Comparison of ENCODE assay signal across 8 cellular contexts in genomic region chr6:150865406-150866146, GRCh38. TPM values are rescaled to one million over a fixed set of nuclear protein-coding genes. Genes with fewer than 3 reads are reported as not detected.
DNase-seq lines count a peak whose midpoint lies in the region; ATAC-seq and TF ChIP-seq lines count a peak whose summit lies in the region.

TSS of gene MTHFD1L (plus strand) at chr6:150865702. CDS start at chr6:150865823, 121 bp downstream.

- H3K9me3 Mint-ChIP-seq in CD8-positive, alpha-beta memory T cell: no peaks in the 10 kb centered on the region
- H3K9me3 Mint-ChIP-seq in activated T-cell treated with anti-CD3 and anti-CD28 coated beads, Interleukin-2, amount 50 U/mL, for 4 hours: no peaks in the 10 kb centered on the region

- H3K4me1 ChIP-seq in CD8-positive, alpha-beta memory T cell (ENCODE audit: insufficient read depth, low read length): peaks cover 11% of the 10 kb centered on the region
- H3K4me1 ChIP-seq in OCI-LY3 (ENCODE audit: low read length) (peaks cover 25% of the 10 kb centered on the region), esophagus muscularis mucosa (peaks cover 5 to 24% (median 22%) of the 10 kb centered on the region in 4 donors)

- CTCF ChIA-PET in CD8-positive, alpha-beta memory T cell (lab: Charles Lee): interaction anchor here (0.7 to 1.4 kb wide), 4 partner anchors 9 to 27 kb away, joined by 3 read pairs; no protein-coding TSS in a partner anchor

- POLR2A ChIA-PET in CD8-positive, alpha-beta memory T cell (lab: Charles Lee): no interaction called here

- peak within 1 kb of the TSS; percentile 90; the same call in 1 of the 2 replicates for H2AFZ ChIP-seq in OCI-LY3 (ENCODE audit: low read depth, low read length)

- no peaks in the 10 kb centered on the region for H3K9me3 ChIP-seq in CD8-positive, alpha-beta memory T cell (ENCODE audit: low read length)
- no peaks in the 10 kb centered on the region for H3K9me3 ChIP-seq in OCI-LY3 (ENCODE audit: insufficient read depth, low read length)
- H3K9me3 ChIP-seq in esophagus muscularis mucosa: no peaks in the 10 kb centered on the region

- H3K4me2 ChIP-seq in OCI-LY3 (ENCODE audit: low read length): peak within 1 kb of the TSS; percentile 90

- 0% methylated on average over 5 of the region's 82 CpGs for whole genome bisulfite sequencing in esophagus muscularis mucosa

- peaks cover 3% of the 10 kb centered on the region; the same call in 1 of the 2 replicates for H4K20me1 ChIP-seq in OCI-LY3 (ENCODE audit: insufficient read depth, low read length)

- peak within 1 kb of the TSS; percentile 82 to 94 (median 91) for H3K4me3 Mint-ChIP-seq in CD8-positive, alpha-beta memory T cell
- H3K4me3 Mint-ChIP-seq in activated T-cell treated with anti-CD3 and anti-CD28 coated beads, Interleukin-2, amount 50 U/mL, for 4 hours: peak within 1 kb of the TSS; percentile 96

- H3K4me1 Mint-ChIP-seq in CD8-positive, alpha-beta memory T cell: peaks cover 9 to 15% (median 10%) of the 10 kb centered on the region in 3 donors
- H3K4me1 Mint-ChIP-seq in activated T-cell treated with anti-CD3 and anti-CD28 coated beads, Interleukin-2, amount 50 U/mL, for 4 hours (ENCODE audit: low read depth): peaks cover 10% of the 10 kb centered on the region

- intact Hi-C loops in esophagus muscularis mucosa (cut with DNase I): loop anchor here (5.0 kb wide), 1 partner anchor 48 kb away; no protein-coding TSS in a partner anchor

- peak; percentile 50 to 75 (median 67) for DNase-seq in CD8-positive, alpha-beta memory T cell
- DNase-seq in activated T-cell treated with anti-CD3 and anti-CD28 coated beads, Interleukin-2, amount 50 U/mL, for 4 hours: peak; percentile 75
- DNase-seq in esophagus muscularis mucosa (ENCODE audit: extremely low spot score) (no peak), myocyte (ENCODE audit: low read depth) (peak; percentile 90)
- peak; percentile 64 for DNase-seq in stimulated activated CD8-positive, alpha-beta memory T cell treated with anti-CD3 and anti-CD28 coated beads, Interleukin-7, amount 100 ng/mL, for 48 hours (ENCODE audit: extremely low read depth in 1 of 2, low read depth in 1 of 2)

- H3K4me3 ChIP-seq in CD8-positive, alpha-beta memory T cell (ENCODE audit: low read length): peak within 1 kb of the TSS; percentile 74
- peak within 1 kb of the TSS; percentile 90 for H3K4me3 ChIP-seq in OCI-LY3 (ENCODE audit: low read length)
- H3K4me3 ChIP-seq in esophagus muscularis mucosa: peak within 1 kb of the TSS; percentile 67 to 95 (median 79)

- no peaks in the 10 kb centered on the region for H3K36me3 Mint-ChIP-seq in CD8-positive, alpha-beta memory T cell
- peaks cover 7% of the 10 kb centered on the region for H3K36me3 Mint-ChIP-seq in activated T-cell treated with anti-CD3 and anti-CD28 coated beads, Interleukin-2, amount 50 U/mL, for 4 hours (ENCODE audit: insufficient read depth)

- TF ChIP-seq CTCF in OCI-LY3 (IDR thresholded peaks at IDR 0.05; ENCODE audit: low read depth, low read length) (peak; percentile 35), esophagus muscularis mucosa (IDR thresholded peaks at IDR 0.05) (peak; percentile 51 to 66 (median 54))

- H3K27ac ChIP-seq in CD8-positive, alpha-beta memory T cell (ENCODE audit: low read depth, low read length): peak within 1 kb of the TSS; percentile 51
- H3K27ac ChIP-seq in OCI-LY3 (ENCODE audit: low read length): peak within 1 kb of the TSS; percentile 38
- peak within 1 kb of the TSS; percentile 77 to 91 (median 82) for H3K27ac ChIP-seq in esophagus muscularis mucosa (replicated peaks in 1 of 4)

- peak; percentile 69 for ATAC-seq in GM19328 (IDR thresholded peaks at IDR 0.05; ENCODE audit: unreplicated experiment)
- peak; percentile 74 for ATAC-seq in HG03460 (IDR thresholded peaks at IDR 0.05; ENCODE audit: unreplicated experiment)
- ATAC-seq in activated T-cell treated with anti-CD3 and anti-CD28 coated beads, Interleukin-2, amount 50 U/mL, for 4 hours: peak; percentile 73 to 77

- H3K27me3 ChIP-seq in CD8-positive, alpha-beta memory T cell (ENCODE audit: insufficient read depth, low read length, poor library complexity, severe bottlenecking): peaks cover 2% of the 10 kb centered on the region
- H3K27me3 ChIP-seq in OCI-LY3 (ENCODE audit: low read depth, low read length) (no peaks in the 10 kb centered on the region), esophagus muscularis mucosa (no peaks in the 10 kb centered on the region)

- no peak for TF ChIP-seq EP300 in esophagus muscularis mucosa (IDR thresholded peaks at IDR 0.05)

- peaks cover 7 to 21% of the 10 kb centered on the region in 2 donors for H3K27me3 Mint-ChIP-seq in CD8-positive, alpha-beta memory T cell
- H3K27me3 Mint-ChIP-seq in activated T-cell treated with anti-CD3 and anti-CD28 coated beads, Interleukin-2, amount 50 U/mL, for 4 hours (ENCODE audit: low read depth): peaks cover 14% of the 10 kb centered on the region

- no peak for TF ChIP-seq POLR2A in esophagus muscularis mucosa (IDR thresholded peaks at IDR 0.05; ENCODE audit: low read depth)

- peak within 1 kb of the TSS in 6 of 8 donors; percentile 76 to 97 (median 92) for H3K27ac Mint-ChIP-seq in CD8-positive, alpha-beta memory T cell

- H3K79me2 ChIP-seq in OCI-LY3 (ENCODE audit: low read length): peaks cover 50% of the 10 kb centered on the region

- H3K9ac ChIP-seq in OCI-LY3 (ENCODE audit: low read length): peak within 1 kb of the TSS; percentile 79

- no peaks in the 10 kb centered on the region for H3K36me3 ChIP-seq in CD8-positive, alpha-beta memory T cell (ENCODE audit: insufficient read depth, low read length)
- H3K36me3 ChIP-seq in OCI-LY3 (replicated peaks; ENCODE audit: low read depth, low read length) (no peaks in the 10 kb centered on the region), esophagus muscularis mucosa (no peaks in the 10 kb centered on the region)

RNA-seq across cellular contexts. Expression of gene MTHFD1L, which starts in this region (rescaled TPM):
- total RNA-seq in CD8-positive, alpha-beta memory T cell: 100 to 1,000 TPM; 102 to 108 TPM
- polyA plus RNA-seq in CD8-positive, alpha-beta memory T cell: 5.8 TPM
- total RNA-seq in activated T-cell treated with anti-CD3 and anti-CD28 coated beads, Interleukin-2, amount 50 U/mL, for 4 hours: 100 to 1,000 TPM; 170 to 193 (median 190) TPM
- total RNA-seq in esophagus muscularis mucosa: 1 to 10 TPM; 2.5 to 7.1 (median 4.2) TPM
- total RNA-seq in myocyte: 39.0 and 54.1 TPM in 2 replicates
- 55.8 TPM for polyA plus RNA-seq in myocyte (2012)
